ENCODE assay signal across 15 cellular contexts in the genomic region with DNA sequence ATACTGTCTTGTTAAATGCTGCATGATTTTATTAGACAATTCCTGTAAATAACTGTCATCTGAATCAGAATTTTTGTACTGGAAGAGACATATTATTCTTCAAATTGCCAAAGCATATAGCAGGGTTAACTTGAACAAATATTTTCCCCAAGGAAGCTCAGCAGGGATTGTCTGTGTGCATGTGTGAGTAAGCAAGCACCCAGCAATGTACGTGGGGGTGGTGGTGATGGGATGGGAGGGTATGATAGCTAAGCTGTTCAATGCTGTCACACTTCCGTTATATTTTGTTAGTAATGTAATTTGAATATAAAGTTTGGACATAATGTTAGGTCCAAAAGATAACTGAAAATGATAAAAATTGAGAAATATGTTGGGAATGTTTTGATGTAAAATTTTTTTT.
A peak's percentile ranks its signal among the peaks of the same experiment; 100 is the strongest.
DNase-seq lines count a peak whose midpoint lies in the region; ATAC-seq and TF ChIP-seq lines count a peak whose summit lies in the region.
"Had no signal": no experiment of that assay in that cellular context is flagged by ENCODE, and none has a peak within 500 bp of the region (broad histone marks: within the 10 kb centered on the region; RNA-seq: fewer than 3 reads in every experiment).

No MANE protein-coding gene starts in this region.

- WGBS in thyroid gland, 2 donors: 91 to 96% methylated on average over 2 of the region's 2 CpGs

- no peaks in the 10 kb centered on the region for H3K4me1 ChIP-seq in thyroid gland

- ATAC-seq in GM21423 (IDR thresholded peaks at IDR 0.05; ENCODE audit: unreplicated experiment): no peak
- no peak for ATAC-seq in HG02610 (IDR thresholded peaks at IDR 0.05; ENCODE audit: unreplicated experiment)
- ATAC-seq: left colon, mucosa of descending colon had no signal

- no peaks in the 10 kb centered on the region for H3K27me3 ChIP-seq in thyroid gland
- H3K27me3 ChIP-seq: ovary had no signal

- H3K36me3 ChIP-seq in thyroid gland: no peaks in the 10 kb centered on the region
- H3K36me3 ChIP-seq: ovary, WERI-Rb-1 had no signal

- no peak overlapping the region for H3K27ac ChIP-seq in thyroid gland
- H3K27ac ChIP-seq: ovary, WERI-Rb-1 had no signal

- peak; percentile 78 for DNase-seq in ELR (ENCODE audit: low read depth)
- peak; percentile 62 for DNase-seq in LHCN-M2 (ENCODE audit: low read depth)
- DNase-seq in amniotic epithelial cell (ENCODE audit: low read depth): peak; percentile 88
- DNase-seq in myocyte (ENCODE audit: low read depth): peak; percentile 6
- DNase-seq in NCI-H2081 treated with DMSO at 0.1 percent for 48 hours (lab: John Stamatoyannopoulos, UW): no peak
- DNase-seq in thyroid gland: no peak
- DNase-seq: activated naive CD4-positive, alpha-beta T cell; left colon; MM.1S; mucosa of descending colon; NCI-H774; ovary; WERI-Rb-1 had no signal

- TF ChIP-seq CTCF in thyroid gland (IDR thresholded peaks at IDR 0.05): no peak

- intact Hi-C loops in thyroid gland (cut with DNase I): no loop called here

- TF ChIP-seq POLR2A in thyroid gland (IDR thresholded peaks at IDR 0.05): no peak

- no peak overlapping the region for H3K4me3 ChIP-seq in thyroid gland (replicated peaks in 1 of 3)
- H3K4me3 ChIP-seq: mucosa of descending colon, ovary had no signal

- no peaks in the 10 kb centered on the region for H3K9me3 ChIP-seq in thyroid gland
- H3K9me3 ChIP-seq: mucosa of descending colon, ovary had no signal

Comparison
In these comparisons a context has a peak if more than half of its experiments do, and no peak if none do; other contexts are left out.
1. DNase-seq: peak in ELR (single experiment), LHCN-M2 (single experiment), amniotic epithelial cell (single experiment) and myocyte (single experiment); none in NCI-H2081 treated with DMSO at 0.1 percent for 48 hours (single experiment) and thyroid gland (0 of 2).